In the genomic region with DNA sequence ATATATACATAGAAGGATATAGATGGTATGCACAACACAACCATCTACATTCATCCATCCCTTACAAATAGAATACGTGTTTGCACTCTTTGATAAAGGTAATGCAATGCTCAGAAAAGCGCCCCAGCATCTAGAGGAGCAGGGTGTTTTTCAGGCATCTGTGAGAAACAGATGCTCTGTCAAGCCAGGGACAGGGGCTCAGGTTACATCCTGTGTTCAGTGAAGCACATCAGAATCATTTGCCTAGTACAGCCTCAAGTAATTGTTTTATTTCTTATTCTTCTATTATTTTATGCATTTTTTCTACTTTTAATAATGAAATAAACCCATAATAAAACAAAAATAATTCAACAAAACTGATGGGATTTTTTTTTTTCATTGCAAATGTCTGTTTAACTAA, we compare ENCODE assay signal across 9 cellular contexts. TPM values are rescaled to one million over a fixed set of nuclear protein-coding genes. Genes with fewer than 3 reads are reported as not detected.
DNase-seq lines count a peak whose midpoint lies in the region; ATAC-seq and TF ChIP-seq lines count a peak whose summit lies in the region.
"Had no signal": no experiment of that assay in that cellular context is flagged by ENCODE, and none has a peak within 500 bp of the region (broad histone marks: within the 10 kb centered on the region; RNA-seq: fewer than 3 reads in every experiment).

No MANE protein-coding gene starts in this region.

- in situ Hi-C loops in G401 (cut with HindIII; ENCODE audit: low sequenced_read_pairs) = no loop called here

- H3K27ac ChIP-seq in WERI-Rb-1 = no peak overlapping the region
- no peak overlapping the region for H3K27ac ChIP-seq in effector memory CD4-positive, alpha-beta T cell (ENCODE audit: insufficient read depth, low read length, poor library complexity, severe bottlenecking)
- H3K27ac ChIP-seq: lower lobe of right lung had no signal

- no peaks in the 10 kb centered on the region for H3K9me3 ChIP-seq in WERI-Rb-1 (ENCODE audit: severe bottlenecking)
- H3K9me3 ChIP-seq in effector memory CD4-positive, alpha-beta T cell (ENCODE audit: control insufficient read depth, low read length) = no peaks in the 10 kb centered on the region
- H3K9me3 ChIP-seq: lower lobe of right lung had no signal

- no peaks in the 10 kb centered on the region for H3K36me3 ChIP-seq in WERI-Rb-1
- H3K36me3 ChIP-seq in effector memory CD4-positive, alpha-beta T cell (ENCODE audit: control insufficient read depth, insufficient read depth, low read length) = no peaks in the 10 kb centered on the region
- H3K36me3 ChIP-seq: lower lobe of right lung had no signal

- H3K4me3 ChIP-seq in WERI-Rb-1 (ENCODE audit: low read depth, low read length) = no peak overlapping the region
- no peak overlapping the region for H3K4me3 ChIP-seq in effector memory CD4-positive, alpha-beta T cell (ENCODE audit: insufficient read depth, low read depth, low read length, poor library complexity, severe bottlenecking)
- H3K4me3 ChIP-seq: lower lobe of right lung had no signal

- peaks cover 3% of the 10 kb centered on the region for H3K4me1 ChIP-seq in effector memory CD4-positive, alpha-beta T cell (ENCODE audit: control insufficient read depth, insufficient read depth, low read length, poor library complexity, severe bottlenecking)
- H3K4me1 ChIP-seq: lower lobe of right lung had no signal

- DNase-seq in G401 (ENCODE audit: low spot score) (peak; percentile 85), WERI-Rb-1 (peak; percentile 52), GOT3 (lab: John Stamatoyannopoulos, UW) (no peak), midbrain (lab: John Stamatoyannopoulos, UW) (no peak), NCI-H2227 treated with DMSO at 0.1 percent for 48 hours (lab: John Stamatoyannopoulos, UW) (no peak)
- no peak for DNase-seq in effector memory CD4-positive, alpha-beta T cell
- DNase-seq: lower lobe of right lung had no signal

- TF ChIP-seq CTCF in WERI-Rb-1 (IDR thresholded peaks at IDR 0.05; ENCODE audit: low read depth, low read length) = no peak

- peak; percentile 97 for ATAC-seq in GM21447 (IDR thresholded peaks at IDR 0.05; ENCODE audit: unreplicated experiment)
- ATAC-seq in HG03575 (IDR thresholded peaks at IDR 0.05; ENCODE audit: extremely low read depth, insufficient number of reproducible peaks, low FRiP score, unreplicated experiment) = peak; percentile 71

- H3K27me3 ChIP-seq in WERI-Rb-1 (ENCODE audit: insufficient read depth, low read depth, severe bottlenecking) = no peaks in the 10 kb centered on the region
- H3K27me3 ChIP-seq in effector memory CD4-positive, alpha-beta T cell (replicated peaks; ENCODE audit: control insufficient read depth, insufficient read depth, low read length, poor library complexity, severe bottlenecking) = no peaks in the 10 kb centered on the region

RNA-seq across cellular contexts. Expression of a gene that starts 50.5 kb away (rescaled TPM):
- total RNA-seq in G401 (2014; rRNA removed; shearing (Covaris generic)) = 72.6 and 115 TPM in 2 replicates

Comparison
In these comparisons a context has a peak if more than half of its experiments do, and no peak if none do; other contexts are left out.
1. DNase-seq: peak in G401 (single experiment) and WERI-Rb-1 (single experiment); none in effector memory CD4-positive, alpha-beta T cell (0 of 3), GOT3 (single experiment), midbrain (single experiment) and NCI-H2227 treated with DMSO at 0.1 percent for 48 hours (single experiment).